9 cellular contexts compared by ENCODE assay signal in the genomic region with DNA sequence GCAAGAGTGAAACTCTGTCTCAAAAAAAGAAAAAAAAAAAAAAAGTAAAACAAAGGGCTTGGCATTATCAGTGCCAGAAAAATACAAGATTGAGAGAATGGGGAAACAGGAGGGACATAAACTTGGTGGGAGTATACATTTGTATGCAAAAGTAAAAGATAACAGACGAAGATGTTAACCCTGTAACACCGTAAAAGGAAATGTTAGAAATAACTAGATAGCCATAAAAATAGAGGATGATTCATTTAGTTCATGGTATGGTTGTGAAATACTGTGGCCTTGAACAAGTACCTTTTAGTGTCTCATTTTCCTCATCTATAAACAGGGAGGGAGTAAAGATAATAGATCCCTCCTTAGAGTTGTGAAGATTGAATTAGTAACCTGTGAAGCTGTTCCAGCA. TPM values are rescaled to one million over a fixed set of nuclear protein-coding genes. Genes with fewer than 3 reads are reported as not detected.
A peak's percentile ranks its signal among the peaks of the same experiment; 100 is the strongest.
DNase-seq lines count a peak whose midpoint lies in the region; ATAC-seq, FAIRE-seq and TF ChIP-seq lines count a peak whose summit lies in the region.
"Had no signal": no experiment of that assay in that cellular context is flagged by ENCODE, and none has a peak within 500 bp of the region (broad histone marks: within the 10 kb centered on the region; RNA-seq: fewer than 3 reads in every experiment).

No MANE protein-coding gene starts in this region.

- CTCF ChIA-PET in CD8-positive, alpha-beta memory T cell (lab: Charles Lee): no interaction called here
- CTCF ChIA-PET in HepG2 (lab: Yijun Ruan, JAX; ENCODE audit: low intra/inter-chr PET ratio, low total read pairs): no interaction called here

- intact Hi-C loops in activated T-helper 1 cell treated with anti-CD3 and anti-CD28 coated beads, Interleukin-12 subunit alpha, Interleukin-12 subunit beta, Interleukin-2, Interleukin-4 antibody, amounts not matched to agents 30 ng/mL and 10 ng/mL and 1 ng/mL, durations not matched to agents 14 hours and 24 hours and 36 hours (cut with micrococcal nuclease): no loop called here
- intact Hi-C loops in HepG2 (cut with micrococcal nuclease; ENCODE audit: unreplicated experiment): no loop called here

- H2AFZ ChIP-seq in HepG2 (ENCODE audit: low read length): no peak overlapping the region

- no peak for TF ChIP-seq POLR2A in HepG2 (IDR thresholded peaks at IDR 0.05; ENCODE audit: insufficient read depth in 1 of 2, low read depth in 2 of 2, low read length in 2 of 2)

- H3K27me3 ChIP-seq in CD8-positive, alpha-beta memory T cell (ENCODE audit: insufficient read depth, low read length, poor library complexity, severe bottlenecking): no peaks in the 10 kb centered on the region
- H3K27me3 ChIP-seq in HepG2 (ENCODE audit: control insufficient read depth in 1 of 2, insufficient read depth in 2 of 2, low read length in 2 of 2): no peaks in the 10 kb centered on the region

- TF ChIP-seq RAD21 in HepG2 (CRISPR knock-in tag; IDR thresholded peaks at IDR 0.05): no peak

- in situ Hi-C loops in HepG2 (cut with HindIII; ENCODE audit: extremely low pct_ligation_motif_present, low pct_unique_long_range_greater_than_20kb): no loop called here

- no peaks in the 10 kb centered on the region for H3K36me3 ChIP-seq in CD8-positive, alpha-beta memory T cell (ENCODE audit: insufficient read depth, low read length)
- H3K36me3 ChIP-seq in HepG2 (replicated peaks in 1 of 2; ENCODE audit: control insufficient read depth in 1 of 2, insufficient read depth in 2 of 2, low read length in 2 of 2): peaks cover 5 to 31% of the 10 kb centered on the region in 2 experiments; a peak in 2 of 5 replicates

- peak; percentile 48 for ATAC-seq in HG02884 (IDR thresholded peaks at IDR 0.05; ENCODE audit: unreplicated experiment)
- no peak; the same call in 2 of the 3 replicates for ATAC-seq in HepG2
- no peak for ATAC-seq in HG02763 (IDR thresholded peaks at IDR 0.05; ENCODE audit: unreplicated experiment)

- no TSS peak for BruUV-seq in HepG2 (replicated peaks; lab: Mats Ljungman, UMichigan)

- TF ChIP-seq EP300 in HepG2 (IDR thresholded peaks at IDR 0.05; ENCODE audit: low read depth in 2 of 2, low read length in 2 of 2): no peak
- no peak for TF ChIP-seq EP300 in HepG2 (CRISPR knock-in tag; IDR thresholded peaks at IDR 0.05; ENCODE audit: borderline replicate concordance)

- FAIRE-seq in HepG2 (lab: Jason Lieb, UNC): peak; percentile 30

- peaks cover 77% of the 10 kb centered on the region for H3K79me2 ChIP-seq in HepG2 (ENCODE audit: insufficient read depth, low read length)

- no peak for TF ChIP-seq CTCF in HepG2 (CRISPR knock-in tag; IDR thresholded peaks at IDR 0.05)

- peak overlapping the region in 2 of 7 donors; percentile 24 to 36 for H3K4me3 Mint-ChIP-seq in CD8-positive, alpha-beta memory T cell
- no peak overlapping the region for H3K4me3 Mint-ChIP-seq in activated T-helper 1 cell treated with anti-CD3 and anti-CD28 coated beads, Interleukin-12 subunit alpha, Interleukin-12 subunit beta, Interleukin-2, Interleukin-4 antibody, amounts not matched to agents 30 ng/mL and 10 ng/mL and 1 ng/mL, durations not matched to agents 14 hours and 24 hours and 36 hours

- H3K27ac Mint-ChIP-seq in CD8-positive, alpha-beta memory T cell: peak overlapping the region in 7 of 8 donors; percentile 20 to 87 (median 29)
- H3K27ac Mint-ChIP-seq in activated T-helper 1 cell treated with anti-CD3 and anti-CD28 coated beads, Interleukin-12 subunit alpha, Interleukin-12 subunit beta, Interleukin-2, Interleukin-4 antibody, amounts not matched to agents 30 ng/mL and 10 ng/mL and 1 ng/mL, durations not matched to agents 14 hours and 24 hours and 36 hours: peak overlapping the region; percentile 71

- H3K36me3 Mint-ChIP-seq in CD8-positive, alpha-beta memory T cell: peaks cover 0 to 46% (median 5%) of the 10 kb centered on the region in 3 donors
- peaks cover 22% of the 10 kb centered on the region for H3K36me3 Mint-ChIP-seq in activated T-helper 1 cell treated with anti-CD3 and anti-CD28 coated beads, Interleukin-12 subunit alpha, Interleukin-12 subunit beta, Interleukin-2, Interleukin-4 antibody, amounts not matched to agents 30 ng/mL and 10 ng/mL and 1 ng/mL, durations not matched to agents 14 hours and 24 hours and 36 hours (ENCODE audit: low read depth)

- WGBS in HepG2 (ENCODE audit: low lambda C conversion rate): 73% methylated on average over 2 of the region's 2 CpGs

- H3K4me3 ChIP-seq in CD8-positive, alpha-beta memory T cell (ENCODE audit: low read length): no peak overlapping the region
- no peak overlapping the region for H3K4me3 ChIP-seq in HepG2 (replicated peaks in 1 of 3; ENCODE audit: insufficient read depth in 1 of 3, low read depth in 2 of 3, low read length in 3 of 3)

- no peak for DNase-seq in CD8-positive, alpha-beta memory T cell
- DNase-seq in activated T-helper 1 cell treated with anti-CD3 and anti-CD28 coated beads, Interleukin-12 subunit alpha, Interleukin-12 subunit beta, Interleukin-2, Interleukin-4 antibody, amounts not matched to agents 30 ng/mL and 10 ng/mL and 1 ng/mL, durations not matched to agents 14 hours and 24 hours and 36 hours (ENCODE audit: low spot score): no peak
- peak; percentile 47 for DNase-seq in HepG2 (ENCODE audit: low spot score)
- DNase-seq in stimulated activated CD4-positive, alpha-beta T cell treated with anti-CD3 and anti-CD28 coated beads, Interleukin-4, amount 100 ng/mL, for 24 hours: no peak
- DNase-seq in HK-2 (ENCODE audit: unreplicated experiment): no peak
- DNase-seq in stimulated activated CD4-positive, alpha-beta T cell treated with anti-CD3 and anti-CD28 coated beads, Interleukin-2, amount 100 ng/mL, for 24 hours: no peak
- DNase-seq: activated CD4-positive, alpha-beta T cell treated with anti-CD3 and anti-CD28 coated beads for 48 hours had no signal

- H3K4me2 ChIP-seq in HepG2 (ENCODE audit: low read depth, low read length): no peak overlapping the region

- no peak overlapping the region for H3K9ac ChIP-seq in HepG2 (ENCODE audit: insufficient read depth, low read depth, low read length)

- H3K4me1 Mint-ChIP-seq in CD8-positive, alpha-beta memory T cell: peaks cover 45 to 71% (median 52%) of the 10 kb centered on the region in 3 donors
- H3K4me1 Mint-ChIP-seq in activated T-helper 1 cell treated with anti-CD3 and anti-CD28 coated beads, Interleukin-12 subunit alpha, Interleukin-12 subunit beta, Interleukin-2, Interleukin-4 antibody, amounts not matched to agents 30 ng/mL and 10 ng/mL and 1 ng/mL, durations not matched to agents 14 hours and 24 hours and 36 hours (ENCODE audit: low read depth): peaks cover 39% of the 10 kb centered on the region

- no peaks in the 10 kb centered on the region for H3K9me3 ChIP-seq in CD8-positive, alpha-beta memory T cell (ENCODE audit: low read length)
- H3K9me3 ChIP-seq in HepG2 (ENCODE audit: low read length): no peaks in the 10 kb centered on the region

- peaks cover 8% of the 10 kb centered on the region for H4K20me1 ChIP-seq in HepG2 (ENCODE audit: insufficient read depth, low read length)

- H3K9me3 Mint-ChIP-seq in CD8-positive, alpha-beta memory T cell: no peaks in the 10 kb centered on the region
- no peaks in the 10 kb centered on the region for H3K9me3 Mint-ChIP-seq in activated T-helper 1 cell treated with anti-CD3 and anti-CD28 coated beads, Interleukin-12 subunit alpha, Interleukin-12 subunit beta, Interleukin-2, Interleukin-4 antibody, amounts not matched to agents 30 ng/mL and 10 ng/mL and 1 ng/mL, durations not matched to agents 14 hours and 24 hours and 36 hours

- peaks cover 16% of the 10 kb centered on the region for H3K4me1 ChIP-seq in CD8-positive, alpha-beta memory T cell (ENCODE audit: insufficient read depth, low read length)
- H3K4me1 ChIP-seq in HepG2 (ENCODE audit: insufficient read depth, low read length): peaks cover 66% of the 10 kb centered on the region

- H3K27ac ChIP-seq in CD8-positive, alpha-beta memory T cell (ENCODE audit: low read depth, low read length): no peak overlapping the region
- H3K27ac ChIP-seq in HepG2 (ENCODE audit: extremely low read length, insufficient read depth, low read length): peak overlapping the region; percentile 21

- POLR2A ChIA-PET in CD8-positive, alpha-beta memory T cell (lab: Charles Lee): no interaction called here
- POLR2A ChIA-PET in HepG2 (lab: Yijun Ruan, JAX): interaction anchor here (0.6 kb wide), 1 partner anchor 22 kb away, joined by 3 read pairs; no protein-coding TSS in a partner anchor

- no peaks in the 10 kb centered on the region for H3K27me3 Mint-ChIP-seq in CD8-positive, alpha-beta memory T cell
- H3K27me3 Mint-ChIP-seq in activated T-helper 1 cell treated with anti-CD3 and anti-CD28 coated beads, Interleukin-12 subunit alpha, Interleukin-12 subunit beta, Interleukin-2, Interleukin-4 antibody, amounts not matched to agents 30 ng/mL and 10 ng/mL and 1 ng/mL, durations not matched to agents 14 hours and 24 hours and 36 hours (ENCODE audit: insufficient read depth): no peaks in the 10 kb centered on the region

RNA-seq across cellular contexts. Expression of a gene that starts 33.3 kb away (rescaled TPM):
- total RNA-seq in CD8-positive, alpha-beta memory T cell: 100 to 1,000 TPM; 199 TPM
- 4.8 TPM for polyA plus RNA-seq in CD8-positive, alpha-beta memory T cell
- total RNA-seq in activated T-helper 1 cell treated with anti-CD3 and anti-CD28 coated beads, Interleukin-12 subunit alpha, Interleukin-12 subunit beta, Interleukin-2, Interleukin-4 antibody, amounts not matched to agents 30 ng/mL and 10 ng/mL and 1 ng/mL, durations not matched to agents 14 hours and 24 hours and 36 hours: 208 and 211 TPM in 2 replicates
- 79.2 and 85.5 TPM in 2 replicates for total RNA-seq in HepG2 (2016; rRNA removed; fragmentation: Illumina TruSeq; extraction: Trizol)
- 16.6 and 18.3 TPM in 2 replicates for total RNA-seq in HepG2 (2016; cell fraction: cytosol; rRNA removed; fragmentation: Illumina TruSeq; extraction: Trizol; ENCODE audit: low read depth)
- total RNA-seq in HepG2 (2016; cell fraction: insoluble cytoplasmic fraction; rRNA removed; fragmentation: Illumina TruSeq; extraction: Trizol): 64.3 and 88.8 TPM in 2 replicates
- 50.1 and 58.3 TPM in 2 replicates for total RNA-seq in HepG2 (2016; cell fraction: membrane; rRNA removed; fragmentation: Illumina TruSeq; extraction: Trizol)
- total RNA-seq in HepG2 (2016; cell fraction: nucleus; rRNA removed; fragmentation: Illumina TruSeq; extraction: Trizol): 162 and 186 TPM in 2 replicates
- 35.4 and 40.8 TPM in 2 replicates for polyA plus RNA-seq in HepG2 (2011; rRNA removed)
- polyA plus RNA-seq in HepG2 (2011; cell fraction: cytosol; rRNA removed): 19.8 and 24.8 TPM in 2 replicates
- 106 and 112 TPM in 2 replicates for polyA plus RNA-seq in HepG2 (2011; cell fraction: nucleus; rRNA removed)
- polyA plus RNA-seq in HepG2 (2012): 95.4 and 109 TPM in 2 replicates
- 7.7 and 8.0 TPM in 2 replicates for polyA plus RNA-seq in HepG2 (2016; cell fraction: cytosol; fragmentation: Illumina TruSeq; extraction: Trizol; ENCODE audit: low read depth)
- polyA plus RNA-seq in HepG2 (2016; cell fraction: insoluble cytoplasmic fraction; fragmentation: Illumina TruSeq; extraction: Trizol; ENCODE audit: low read depth): 52.2 and 68.9 TPM in 2 replicates
- polyA plus RNA-seq in HepG2 (2016; cell fraction: membrane; fragmentation: Illumina TruSeq; extraction: Trizol; ENCODE audit: low read depth): 23.7 and 31.5 TPM in 2 replicates
- polyA plus RNA-seq in HepG2 (2016; cell fraction: nucleus; fragmentation: Illumina TruSeq; extraction: Trizol; ENCODE audit: insufficient read depth, low read depth): 193 and 199 TPM in 2 replicates
- polyA minus RNA-seq in HepG2 (2011; rRNA and poly(A)+ RNA removed; ENCODE audit: low replicate concordance): 88.2 and 101 TPM in 2 replicates
- polyA minus RNA-seq in HepG2 (2011; cell fraction: cytosol; rRNA and poly(A)+ RNA removed): 63.9 and 75.1 TPM in 2 replicates
- polyA minus RNA-seq in HepG2 (2011; cell fraction: nucleus; rRNA and poly(A)+ RNA removed): 126 and 131 TPM in 2 replicates
